7 cellular contexts compared by ENCODE assay signal in genomic region chr15:91942676-91943417, GRCh38.
DNase-seq lines count a peak whose midpoint lies in the region; ATAC-seq and TF ChIP-seq lines count a peak whose summit lies in the region.

No MANE protein-coding gene starts in this region.

- H3K4me1 ChIP-seq in PC-9 (replicated peaks; ENCODE audit: insufficient read depth) (peaks cover 82% of the 10 kb centered on the region), liver (ENCODE audit: control insufficient read depth in 4 of 4, insufficient read depth in 4 of 4, low read length in 3 of 4) (peaks cover 7 to 28% (median 18%) of the 10 kb centered on the region in 4 donors), subcutaneous abdominal adipose tissue (ENCODE audit: control insufficient read depth in 5 of 5, insufficient read depth in 5 of 5, low read length in 5 of 5) (peaks cover 10 to 65% (median 52%) of the 10 kb centered on the region in 5 donors)

- no TSS peak for BruUV-seq in PC-9 (replicated peaks; lab: Mats Ljungman, UMichigan)

- H3K79me2 ChIP-seq in PC-9 (ENCODE audit: low read depth), result peaks cover 87% of the 10 kb centered on the region

- intact Hi-C loops in PC-9 (cut with micrococcal nuclease; ENCODE audit: unreplicated experiment), result loop anchor here (1.0 to 10.0 kb wide), 8 partner anchors 22 to 702 kb away; no protein-coding TSS in a partner anchor

- ATAC-seq in HG03175 (IDR thresholded peaks at IDR 0.05; ENCODE audit: unreplicated experiment), result peak; percentile 67

- no peak for TF ChIP-seq CTCF in PC-9 (conservative IDR thresholded peaks at IDR 0.05)
- TF ChIP-seq CTCF in cardiac fibroblast (IDR thresholded peaks at IDR 0.05; ENCODE audit: low read depth, low read length), result no peak
- no peak for TF ChIP-seq CTCF in liver (IDR thresholded peaks at IDR 0.05; ENCODE audit: low read depth, low read length, missing input control)

- DNase-seq in GM04503 (ENCODE audit: low read depth), result peak; percentile 75
- DNase-seq in PC-9, result peak; percentile 79 to 97
- peak; percentile 94 for DNase-seq in cardiac fibroblast (ENCODE audit: low read depth in 2 of 2)
- DNase-seq in GM19238 (ENCODE audit: insufficient read length, low spot score), result no peak

- H3K9me2 ChIP-seq in PC-9 (ENCODE audit: insufficient read depth), result no peaks in the 10 kb centered on the region

- peak overlapping the region; percentile 80 for H3K4me2 ChIP-seq in PC-9

- H3K27me3 ChIP-seq in PC-9 (ENCODE audit: insufficient read depth, low read depth) (no peaks in the 10 kb centered on the region), liver (ENCODE audit: control insufficient read depth in 4 of 4, insufficient read depth in 4 of 4, low read length in 3 of 4) (no peaks in the 10 kb centered on the region), subcutaneous abdominal adipose tissue (ENCODE audit: control insufficient read depth in 5 of 5, insufficient read depth in 4 of 5, low read length in 5 of 5) (no peaks in the 10 kb centered on the region)

- CTCF ChIA-PET in PC-9 (lab: Charles Lee), result interaction anchor here (1.1 to 1.4 kb wide), 3 partner anchors 52 to 87 kb away, joined by 5 to 9 read pairs (median 7); no protein-coding TSS in a partner anchor

- H2AFZ ChIP-seq in PC-9, result no peak overlapping the region

- H3K4me3 ChIP-seq in PC-9 (peak overlapping the region; percentile 51), cardiac fibroblast (replicated peaks in 1 of 2; ENCODE audit: low read depth in 2 of 2, low read length in 2 of 2) (peak overlapping the region in 1 of 2 donors; percentile 28), liver (ENCODE audit: low read depth in 1 of 3, low read length in 3 of 3) (no peak overlapping the region), subcutaneous abdominal adipose tissue (ENCODE audit: low read depth in 1 of 5, low read length in 5 of 5) (peak overlapping the region; percentile 11 to 52 (median 29))

- no peaks in the 10 kb centered on the region for H3K36me3 ChIP-seq in PC-9 (ENCODE audit: low read depth)
- H3K36me3 ChIP-seq in liver (ENCODE audit: control insufficient read depth in 4 of 4, insufficient read depth in 3 of 4, low read depth in 1 of 4, low read length in 3 of 4), result no peaks in the 10 kb centered on the region
- no peaks in the 10 kb centered on the region for H3K36me3 ChIP-seq in subcutaneous abdominal adipose tissue (ENCODE audit: control insufficient read depth in 5 of 5, insufficient read depth in 5 of 5, low read length in 5 of 5)

- H3K9ac ChIP-seq in liver (ENCODE audit: low read depth in 1 of 2, low read length in 2 of 2) (peak overlapping the region in 1 of 2 donors; percentile 54), subcutaneous abdominal adipose tissue (ENCODE audit: low read length in 5 of 5) (no peak overlapping the region)

- 30% methylated on average over 10 of the region's 10 CpGs for WGBS in liver

- H3F3A ChIP-seq in PC-9 (ENCODE audit: insufficient read depth, low read depth), result peaks cover 56% of the 10 kb centered on the region

- TF ChIP-seq RAD21 in liver (IDR thresholded peaks at IDR 0.05), result peak; percentile 45 to 57

- H3K27ac ChIP-seq in PC-9 (peak overlapping the region; percentile 100), liver (ENCODE audit: low read depth in 1 of 2, low read length in 2 of 2) (peak overlapping the region; percentile 67 to 72), subcutaneous abdominal adipose tissue (ENCODE audit: low read depth, low read length) (peak overlapping the region; percentile 65)

- no peaks in the 10 kb centered on the region for H4K20me1 ChIP-seq in PC-9 (ENCODE audit: insufficient read depth)

- POLR2A ChIA-PET in PC-9 (lab: Charles Lee; ENCODE audit: unreplicated experiment), result interaction anchor here (0.6 to 0.9 kb wide), 2 partner anchors 87 to 406 kb away, joined by 3 to 6 read pairs; no protein-coding TSS in a partner anchor

- H3K9me3 ChIP-seq in PC-9 (ENCODE audit: insufficient read depth, low read depth) (no peaks in the 10 kb centered on the region), liver (ENCODE audit: control insufficient read depth in 4 of 4, low read length in 3 of 4) (no peaks in the 10 kb centered on the region), subcutaneous abdominal adipose tissue (ENCODE audit: control insufficient read depth in 5 of 5, low read length in 5 of 5) (no peaks in the 10 kb centered on the region)

TF ChIP-seq in liver, 16 proteins besides CTCF, POLR2A, EP300 and RAD21:
- peak; percentile 43 for TF ChIP-seq ATF3 (IDR thresholded peaks at IDR 0.05)
- TF ChIP-seq FOXA2 (IDR thresholded peaks at IDR 0.05), result peak; percentile 58
- TF ChIP-seq MAX (IDR thresholded peaks at IDR 0.05), result peak; percentile 62
- peak; percentile 75 for TF ChIP-seq ZBTB33 (IDR thresholded peaks at IDR 0.05)
- peak; percentile 22 to 52 for TF ChIP-seq HNF4A (conservative IDR thresholded peaks at IDR 0.05)
- no peak for TF ChIP-seq TAF1 (conservative IDR thresholded peaks at IDR 0.05)
- TF ChIP-seq HNF4G (IDR thresholded peaks at IDR 0.05), result no peak
- TF ChIP-seq EGR1 (IDR thresholded peaks at IDR 0.05; ENCODE audit: low read depth in 2 of 2), result peak in 1 of 2 donors; percentile 43
- TF ChIP-seq FOXA1 (IDR thresholded peaks at IDR 0.05), result peak; percentile 75
- TF ChIP-seq REST (IDR thresholded peaks at IDR 0.05), result no peak
- TF ChIP-seq NR2F2 (IDR thresholded peaks at IDR 0.05), result peak; percentile 74
- peak in 1 of 2 donors; percentile 18 for TF ChIP-seq GABPA (IDR thresholded peaks at IDR 0.05 in 1 of 2, conservative IDR thresholded peaks at IDR 0.05 in 1 of 2)
- TF ChIP-seq RXRA (IDR thresholded peaks at IDR 0.05), result peak; percentile 47 to 78
- peak in 1 of 2 donors; percentile 46 for TF ChIP-seq JUND (IDR thresholded peaks at IDR 0.05)
- peak; percentile 70 for TF ChIP-seq YY1 (IDR thresholded peaks at IDR 0.05)
- peak; percentile 65 for TF ChIP-seq SP1 (IDR thresholded peaks at IDR 0.05)

Comparison
In these comparisons a context has a peak if more than half of its experiments do, and no peak if none do; other contexts are left out.
1. H3K4me3 ChIP-seq: peak in PC-9 (single experiment) and subcutaneous abdominal adipose tissue (5 of 5); none in liver (0 of 3).
2. Peak in every context shown above with its lines, with median percentiles within 50 percentile points of each other: H3K27ac ChIP-seq.